25 cellular contexts compared by ENCODE assay signal in the genomic region with DNA sequence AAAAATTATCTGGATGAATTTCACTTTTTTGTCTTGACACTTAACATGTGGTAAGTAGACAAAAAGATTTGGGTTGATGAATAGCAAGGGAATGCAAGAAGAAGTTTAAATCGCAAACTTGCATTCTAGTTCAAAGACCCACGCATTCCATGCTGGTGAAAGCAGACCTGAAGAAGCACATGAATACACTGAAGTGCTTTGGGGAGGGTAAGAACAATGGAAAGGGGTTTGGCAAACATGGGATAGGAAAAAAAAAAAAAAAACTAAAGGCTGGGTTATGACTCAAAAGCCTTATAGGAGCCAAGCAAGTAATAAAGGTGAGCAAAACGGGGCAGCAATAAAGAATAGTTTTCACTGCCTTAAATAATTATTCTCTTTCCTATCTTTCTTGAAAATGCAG.
"Had no signal": no experiment of that assay in that cellular context is flagged by ENCODE, and none has a peak within 500 bp of the region (broad histone marks: within the 10 kb centered on the region; RNA-seq: fewer than 3 reads in every experiment).

No MANE protein-coding gene starts in this region.

- H3K36me3 Mint-ChIP-seq: immature natural killer cell, natural killer cell, T-cell, type B pancreatic cell had no signal

- H3K27me3 ChIP-seq: breast epithelium, spleen had no signal

- H3K4me3 Mint-ChIP-seq: activated CD8-positive, alpha-beta T cell treated with anti-CD3 and anti-CD28 coated beads, Interleukin-2, amount 10 ng/mL, durations not matched to agents 7 days and 5 days; activated naive CD8-positive, alpha-beta T cell treated with anti-CD3 and anti-CD28 coated beads, Interleukin-2, amount 50 U/mL, for 24 hours; activated T-helper 1 cell treated with anti-CD3 and anti-CD28 coated beads, Interleukin-12 subunit alpha, Interleukin-12 subunit beta, Interleukin-2, Interleukin-4 antibody, amounts not matched to agents 30 ng/mL and 10 ng/mL and 1 ng/mL, durations not matched to agents 14 hours and 24 hours and 36 hours; immature natural killer cell; natural killer cell; T-cell; T-helper 2 cell treated with Interferon-gamma antibody and Interleukin-4, amounts not matched to agents 5 μg/mL and 100 μg/mL, for 36 hours; type B pancreatic cell had no signal

- H3K27ac ChIP-seq: breast epithelium, coronary artery, epithelial cell of prostate, spleen, thoracic aorta, WERI-Rb-1 had no signal

- DNase-seq: activated CD4-positive, alpha-beta T cell treated with anti-CD3 and anti-CD28 coated beads for 1 hour; activated CD4-positive, alpha-beta T cell treated with anti-CD3 and anti-CD28 coated beads, Interleukin-2, amount 50 U/mL, for 1 hour; activated CD8-positive, alpha-beta T cell treated with anti-CD3 and anti-CD28 coated beads, Interleukin-2, amount 10 ng/mL, durations not matched to agents 7 days and 5 days; activated gamma-delta T cell; activated naive CD4-positive, alpha-beta T cell treated with anti-CD3 and anti-CD28 coated beads, Interleukin-2, amount 50 U/mL, for 16 hours; activated naive CD8-positive, alpha-beta T cell treated with anti-CD3 and anti-CD28 coated beads, Interleukin-2, amount 50 U/mL, for 24 hours; anterior cingulate cortex; foreskin fibroblast; immature natural killer cell; left ventricle myocardium superior; mammary epithelial cell; midbrain; natural killer cell; spleen; stimulated activated CD4-positive, alpha-beta T cell treated with anti-CD3 and anti-CD28 coated beads, Interleukin-4, amount 100 ng/mL, for 1 hour; stimulated activated naive CD4-positive, alpha-beta T cell; T-cell; WERI-Rb-1 had no signal

- H3K9me3 Mint-ChIP-seq: activated naive CD8-positive, alpha-beta T cell treated with anti-CD3 and anti-CD28 coated beads, Interleukin-2, amount 50 U/mL, for 24 hours; activated T-helper 1 cell treated with anti-CD3 and anti-CD28 coated beads, Interleukin-12 subunit alpha, Interleukin-12 subunit beta, Interleukin-2, Interleukin-4 antibody, amounts not matched to agents 30 ng/mL and 10 ng/mL and 1 ng/mL, durations not matched to agents 14 hours and 24 hours and 36 hours; natural killer cell; T-helper 2 cell treated with Interferon-gamma antibody and Interleukin-4, amounts not matched to agents 5 μg/mL and 100 μg/mL, for 36 hours had no signal

- H3K4me1 Mint-ChIP-seq: activated naive CD8-positive, alpha-beta T cell treated with anti-CD3 and anti-CD28 coated beads, Interleukin-2, amount 50 U/mL, for 24 hours; immature natural killer cell; natural killer cell; T-cell had no signal

- H3K27ac Mint-ChIP-seq: activated CD8-positive, alpha-beta T cell treated with anti-CD3 and anti-CD28 coated beads, Interleukin-2, amount 10 ng/mL, durations not matched to agents 7 days and 5 days; activated naive CD8-positive, alpha-beta T cell treated with anti-CD3 and anti-CD28 coated beads, Interleukin-2, amount 50 U/mL, for 24 hours; activated T-helper 1 cell treated with anti-CD3 and anti-CD28 coated beads, Interleukin-12 subunit alpha, Interleukin-12 subunit beta, Interleukin-2, Interleukin-4 antibody, amounts not matched to agents 30 ng/mL and 10 ng/mL and 1 ng/mL, durations not matched to agents 14 hours and 24 hours and 36 hours; immature natural killer cell; natural killer cell; T-cell; T-helper 2 cell treated with Interferon-gamma antibody and Interleukin-4, amounts not matched to agents 5 μg/mL and 100 μg/mL, for 36 hours; type B pancreatic cell had no signal

- H3K27me3 Mint-ChIP-seq: T-cell, type B pancreatic cell had no signal

- ATAC-seq: activated CD8-positive, alpha-beta T cell treated with anti-CD3 and anti-CD28 coated beads, Interleukin-2, amount 10 ng/mL, durations not matched to agents 7 days and 5 days; activated naive CD8-positive, alpha-beta T cell treated with anti-CD3 and anti-CD28 coated beads, Interleukin-2, amount 50 U/mL, for 24 hours; left ventricle myocardium superior; natural killer cell; T-cell had no signal

- H3K9me3 ChIP-seq: breast epithelium, spleen, thoracic aorta had no signal
